8 cellular contexts compared by ENCODE assay signal in the genomic region with DNA sequence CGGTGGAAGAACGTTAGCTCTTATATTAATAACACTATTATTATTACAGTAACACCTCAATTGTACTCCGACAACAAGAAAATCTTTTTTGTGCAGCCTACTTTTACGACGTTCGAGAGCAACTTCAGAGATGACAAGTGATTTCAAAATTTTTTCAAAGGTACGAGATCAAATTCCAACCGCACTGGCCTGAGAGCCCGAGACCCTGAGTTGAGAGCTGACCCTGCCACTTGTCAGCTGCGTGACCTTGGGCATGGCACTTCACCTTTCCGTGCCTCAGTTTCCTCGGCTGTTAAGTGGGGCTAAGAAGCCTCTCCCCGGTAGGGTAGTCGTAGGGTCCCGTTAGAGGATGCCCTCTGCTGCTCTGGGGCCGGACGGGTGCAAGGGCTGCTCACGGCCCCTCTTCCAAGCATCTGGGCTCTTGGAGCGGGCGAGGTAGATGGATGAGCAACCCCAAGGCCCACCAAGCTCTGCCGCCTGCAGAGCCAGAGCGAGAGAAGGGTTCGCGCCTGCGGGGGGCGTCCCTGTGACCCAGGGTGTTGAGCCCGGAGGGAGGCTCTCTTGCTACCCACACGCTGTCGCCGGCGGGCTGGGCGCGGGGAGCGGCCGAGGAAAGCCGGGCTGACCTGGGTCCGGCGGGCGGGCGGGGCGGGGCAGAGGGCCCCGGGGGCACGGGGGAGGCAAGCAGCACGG. TPM values are rescaled to one million over a fixed set of nuclear protein-coding genes. Genes with fewer than 3 reads are reported as not detected.
DNase-seq lines count a peak whose midpoint lies in the region; ATAC-seq and TF ChIP-seq lines count a peak whose summit lies in the region.

No MANE protein-coding gene starts in this region.

- no peaks in the 10 kb centered on the region for H3K36me3 ChIP-seq in ovary

- peak overlapping the region; percentile 70 to 80 for H3K4me3 ChIP-seq in foreskin fibroblast (ENCODE audit: low read depth in 1 of 2, low read length in 2 of 2)
- peak overlapping the region; percentile 92 for H3K4me3 ChIP-seq in ovary

- peak; percentile 36 for ATAC-seq in GM18517 (IDR thresholded peaks at IDR 0.05; ENCODE audit: unreplicated experiment)
- ATAC-seq in HG03354 (IDR thresholded peaks at IDR 0.05; ENCODE audit: poor library complexity, severe bottlenecking, unreplicated experiment) = peak; percentile 43

- WGBS in ovary, 3 donors = 1 to 6% (median 4%) methylated on average over 23 to 44 of the region's 44 CpGs

- no peak for TF ChIP-seq EP300 in ovary (IDR thresholded peaks at IDR 0.05)

- TF ChIP-seq CTCF in AG09319 (IDR thresholded peaks at IDR 0.05; ENCODE audit: low read depth, low read length) (peak; percentile 1; the same call in 1 of the 2 replicates), foreskin fibroblast (IDR thresholded peaks at IDR 0.05; ENCODE audit: low read depth, low read length) (no peak), ovary (IDR thresholded peaks at IDR 0.05) (no peak)

- H3K4me1 ChIP-seq in ovary (ENCODE audit: insufficient read depth) = peaks cover 2% of the 10 kb centered on the region

- peak overlapping the region; percentile 48 to 70 for H3K27ac ChIP-seq in ovary

- no peaks in the 10 kb centered on the region for H3K9me3 ChIP-seq in ovary

- DNase-seq in AG09319 (ENCODE audit: extremely low read depth, low read depth) (no peak), UCSD-AML1 (lab: John Stamatoyannopoulos, UW; ENCODE audit: unreplicated experiment) (peak; percentile 52), foreskin fibroblast (no peak), ovary (peak in 1 of 5 donors; percentile 49), cerebellar nuclear complex (lab: John Stamatoyannopoulos, UW) (no peak), NCI-H128 (lab: John Stamatoyannopoulos, UW; ENCODE audit: unreplicated experiment) (no peak)

- intact Hi-C loops in ovary (cut with DNase I) = loop anchor here in 1 of 4 donors (5.0 kb wide), 1 partner anchor 117 kb away; a partner anchor contains a TSS

- no peaks in the 10 kb centered on the region for H3K27me3 ChIP-seq in ovary

- no peak for TF ChIP-seq POLR2A in ovary (IDR thresholded peaks at IDR 0.05)

RNA-seq across cellular contexts. Expression of gene NDRG3, which starts 0.5 kb away (rescaled TPM):
- total RNA-seq in ovary = 10 to 100 TPM; 16.7 to 30.1 (median 24.1) TPM
- 10 to 100 TPM; 23.4 to 66.0 TPM for polyA plus RNA-seq in ovary

RNA-seq across cellular contexts. Expression of gene DSN1, which starts 28.2 kb away (rescaled TPM):
- 1 to 10 TPM; 3.3 to 7.0 (median 5.1) TPM for total RNA-seq in ovary
- 1 to 10 TPM; 6.2 to 6.4 TPM for polyA plus RNA-seq in ovary
